In the genomic region with DNA sequence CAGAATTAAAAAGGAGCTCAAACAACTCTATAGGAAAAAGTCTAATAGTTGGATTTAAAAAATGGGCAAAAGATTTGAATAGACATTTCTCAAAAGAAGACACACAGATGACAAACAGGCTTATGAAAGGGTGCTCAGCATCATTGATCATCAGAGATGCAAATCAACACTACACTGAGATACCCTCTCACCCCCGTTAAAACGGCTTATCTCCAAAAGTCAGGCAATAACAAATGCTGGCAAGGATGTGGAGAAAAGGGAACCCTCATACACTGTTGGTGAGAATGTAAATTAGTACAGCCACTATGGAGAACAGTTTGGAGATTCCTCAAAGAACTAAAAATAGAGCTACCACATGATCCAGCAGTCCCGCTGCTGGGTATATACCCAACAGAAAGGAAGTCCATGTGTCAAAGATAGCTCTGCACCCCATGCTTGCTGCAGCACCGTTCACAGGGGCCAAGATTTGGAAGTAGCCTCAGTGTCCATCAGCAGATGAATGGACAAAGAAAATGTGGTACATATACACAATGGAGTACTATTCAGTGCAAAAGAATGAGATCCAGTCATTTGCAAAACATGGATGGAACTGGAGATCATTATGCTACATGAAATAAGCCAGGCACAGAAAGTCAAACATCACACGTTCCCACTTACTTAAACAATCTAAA, we compare ENCODE assay signal across 1 cellular context.
A peak's percentile ranks its signal among the peaks of the same experiment; 100 is the strongest.
TF ChIP-seq lines count a peak whose summit lies in the region.

No MANE protein-coding gene starts in this region.

TF ChIP-seq in K562, 482 proteins besides CTCF, POLR2A, EP300 and RAD21 (continued from another document):
- TF ChIP-seq ILF3 (IDR thresholded peaks at IDR 0.05; ENCODE audit: borderline replicate concordance): no peak
- TF ChIP-seq PYGO2 (tag; IDR thresholded peaks at IDR 0.05): no peak
- 0 out of 2 replicates have a peak, but pooled peaks have one; percentile 6 for TF ChIP-seq TEAD4 (IDR thresholded peaks at IDR 0.05; ENCODE audit: low read length)
- TF ChIP-seq TEAD4 (CRISPR knock-in tag; IDR thresholded peaks at IDR 0.05; ENCODE audit: borderline replicate concordance): no peak
- TF ChIP-seq TEAD2 (tag; IDR thresholded peaks at IDR 0.05): no peak
- TF ChIP-seq ETS2 (tag; IDR thresholded peaks at IDR 0.05; ENCODE audit: borderline replicate concordance, poor library complexity, severe bottlenecking): no peak
- no peak for TF ChIP-seq NFE2 (IDR thresholded peaks at IDR 0.05; ENCODE audit: low read depth)
- TF ChIP-seq, protein P1, sequence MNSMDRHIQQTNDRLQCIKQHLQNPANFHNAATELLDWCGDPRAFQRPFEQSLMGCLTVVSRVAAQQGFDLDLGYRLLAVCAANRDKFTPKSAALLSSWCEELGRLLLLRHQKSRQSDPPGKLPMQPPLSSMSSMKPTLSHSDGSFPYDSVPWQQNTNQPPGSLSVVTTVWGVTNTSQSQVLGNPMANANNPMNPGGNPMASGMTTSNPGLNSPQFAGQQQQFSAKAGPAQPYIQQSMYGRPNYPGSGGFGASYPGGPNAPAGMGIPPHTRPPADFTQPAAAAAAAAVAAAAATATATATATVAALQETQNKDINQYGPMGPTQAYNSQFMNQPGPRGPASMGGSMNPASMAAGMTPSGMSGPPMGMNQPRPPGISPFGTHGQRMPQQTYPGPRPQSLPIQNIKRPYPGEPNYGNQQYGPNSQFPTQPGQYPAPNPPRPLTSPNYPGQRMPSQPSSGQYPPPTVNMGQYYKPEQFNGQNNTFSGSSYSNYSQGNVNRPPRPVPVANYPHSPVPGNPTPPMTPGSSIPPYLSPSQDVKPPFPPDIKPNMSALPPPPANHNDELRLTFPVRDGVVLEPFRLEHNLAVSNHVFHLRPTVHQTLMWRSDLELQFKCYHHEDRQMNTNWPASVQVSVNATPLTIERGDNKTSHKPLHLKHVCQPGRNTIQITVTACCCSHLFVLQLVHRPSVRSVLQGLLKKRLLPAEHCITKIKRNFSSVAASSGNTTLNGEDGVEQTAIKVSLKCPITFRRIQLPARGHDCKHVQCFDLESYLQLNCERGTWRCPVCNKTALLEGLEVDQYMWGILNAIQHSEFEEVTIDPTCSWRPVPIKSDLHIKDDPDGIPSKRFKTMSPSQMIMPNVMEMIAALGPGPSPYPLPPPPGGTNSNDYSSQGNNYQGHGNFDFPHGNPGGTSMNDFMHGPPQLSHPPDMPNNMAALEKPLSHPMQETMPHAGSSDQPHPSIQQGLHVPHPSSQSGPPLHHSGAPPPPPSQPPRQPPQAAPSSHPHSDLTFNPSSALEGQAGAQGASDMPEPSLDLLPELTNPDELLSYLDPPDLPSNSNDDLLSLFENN (IDR thresholded peaks at IDR 0.05; ENCODE audit: low read depth in 2 of 2, low read length in 2 of 2): peak in 1 of 2 experiments; percentile 22; a peak in 1 of 4 replicates
- TF ChIP-seq, protein P2, sequence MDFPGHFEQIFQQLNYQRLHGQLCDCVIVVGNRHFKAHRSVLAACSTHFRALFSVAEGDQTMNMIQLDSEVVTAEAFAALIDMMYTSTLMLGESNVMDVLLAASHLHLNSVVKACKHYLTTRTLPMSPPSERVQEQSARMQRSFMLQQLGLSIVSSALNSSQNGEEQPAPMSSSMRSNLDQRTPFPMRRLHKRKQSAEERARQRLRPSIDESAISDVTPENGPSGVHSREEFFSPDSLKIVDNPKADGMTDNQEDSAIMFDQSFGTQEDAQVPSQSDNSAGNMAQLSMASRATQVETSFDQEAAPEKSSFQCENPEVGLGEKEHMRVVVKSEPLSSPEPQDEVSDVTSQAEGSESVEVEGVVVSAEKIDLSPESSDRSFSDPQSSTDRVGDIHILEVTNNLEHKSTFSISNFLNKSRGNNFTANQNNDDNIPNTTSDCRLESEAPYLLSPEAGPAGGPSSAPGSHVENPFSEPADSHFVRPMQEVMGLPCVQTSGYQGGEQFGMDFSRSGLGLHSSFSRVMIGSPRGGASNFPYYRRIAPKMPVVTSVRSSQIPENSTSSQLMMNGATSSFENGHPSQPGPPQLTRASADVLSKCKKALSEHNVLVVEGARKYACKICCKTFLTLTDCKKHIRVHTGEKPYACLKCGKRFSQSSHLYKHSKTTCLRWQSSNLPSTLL (IDR thresholded peaks at IDR 0.05): no peak
- TF ChIP-seq GTF2E2 (tag; IDR thresholded peaks at IDR 0.05): peak; percentile 57; the same call in 1 of the 2 replicates
- TF ChIP-seq, protein P3, sequence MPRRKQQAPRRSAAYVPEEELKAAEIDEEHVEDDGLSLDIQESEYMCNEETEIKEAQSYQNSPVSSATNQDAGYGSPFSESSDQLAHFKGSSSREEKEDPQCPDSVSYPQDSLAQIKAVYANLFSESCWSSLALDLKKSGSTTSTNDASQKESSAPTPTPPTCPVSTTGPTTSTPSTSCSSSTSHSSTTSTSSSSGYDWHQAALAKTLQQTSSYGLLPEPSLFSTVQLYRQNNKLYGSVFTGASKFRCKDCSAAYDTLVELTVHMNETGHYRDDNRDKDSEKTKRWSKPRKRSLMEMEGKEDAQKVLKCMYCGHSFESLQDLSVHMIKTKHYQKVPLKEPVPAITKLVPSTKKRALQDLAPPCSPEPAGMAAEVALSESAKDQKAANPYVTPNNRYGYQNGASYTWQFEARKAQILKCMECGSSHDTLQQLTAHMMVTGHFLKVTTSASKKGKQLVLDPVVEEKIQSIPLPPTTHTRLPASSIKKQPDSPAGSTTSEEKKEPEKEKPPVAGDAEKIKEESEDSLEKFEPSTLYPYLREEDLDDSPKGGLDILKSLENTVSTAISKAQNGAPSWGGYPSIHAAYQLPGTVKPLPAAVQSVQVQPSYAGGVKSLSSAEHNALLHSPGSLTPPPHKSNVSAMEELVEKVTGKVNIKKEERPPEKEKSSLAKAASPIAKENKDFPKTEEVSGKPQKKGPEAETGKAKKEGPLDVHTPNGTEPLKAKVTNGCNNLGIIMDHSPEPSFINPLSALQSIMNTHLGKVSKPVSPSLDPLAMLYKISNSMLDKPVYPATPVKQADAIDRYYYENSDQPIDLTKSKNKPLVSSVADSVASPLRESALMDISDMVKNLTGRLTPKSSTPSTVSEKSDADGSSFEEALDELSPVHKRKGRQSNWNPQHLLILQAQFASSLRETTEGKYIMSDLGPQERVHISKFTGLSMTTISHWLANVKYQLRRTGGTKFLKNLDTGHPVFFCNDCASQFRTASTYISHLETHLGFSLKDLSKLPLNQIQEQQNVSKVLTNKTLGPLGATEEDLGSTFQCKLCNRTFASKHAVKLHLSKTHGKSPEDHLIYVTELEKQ (CRISPR knock-in tag; IDR thresholded peaks at IDR 0.05): no peak
- no peak for TF ChIP-seq POU5F1 (IDR thresholded peaks at IDR 0.05; ENCODE audit: borderline replicate concordance, low read depth, low read length, partially characterized antibody)
